ENCODE assay signal across 8 cellular contexts in the genomic region with DNA sequence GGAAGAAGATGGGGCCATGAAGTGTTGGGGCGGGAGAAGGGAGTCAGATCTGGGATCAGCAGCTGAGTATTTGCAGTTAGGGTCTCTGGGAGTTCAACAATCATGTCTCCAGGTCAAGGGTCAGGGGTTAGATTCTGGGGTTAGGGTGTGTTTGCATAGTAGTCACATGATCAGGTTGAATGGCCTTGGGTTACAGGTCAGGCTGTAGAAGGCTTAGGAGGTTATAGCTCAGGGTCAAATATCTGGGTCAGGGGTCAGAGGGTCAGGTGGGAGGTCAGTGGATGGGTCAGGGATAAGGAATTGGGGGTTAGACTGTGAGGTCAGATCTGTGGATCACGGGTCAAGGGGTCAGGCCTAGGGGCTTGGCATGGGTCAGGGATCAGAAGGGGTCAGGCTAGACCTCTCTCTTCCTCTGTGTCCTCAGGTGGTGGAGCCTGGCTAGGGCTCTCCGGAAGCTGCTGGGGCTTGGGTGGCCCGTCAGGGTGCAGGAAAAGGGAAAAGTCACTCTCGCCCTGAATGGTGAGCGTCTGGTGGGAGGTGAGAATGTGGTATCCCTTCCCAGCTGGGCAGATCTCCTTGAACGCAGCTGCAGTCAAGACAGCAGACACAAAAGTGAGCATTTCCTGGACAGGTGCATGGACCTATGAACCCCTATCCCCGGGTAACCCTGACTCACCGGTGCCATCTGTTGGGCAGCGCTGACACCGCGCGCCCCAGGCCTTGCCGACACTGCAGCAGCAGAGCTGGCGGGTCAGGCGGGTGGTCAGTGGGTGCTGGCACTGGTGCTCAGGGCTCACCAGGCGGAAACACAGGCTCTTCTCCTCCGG. TPM values are rescaled to one million over a fixed set of nuclear protein-coding genes. Genes with fewer than 3 reads are reported as not detected.
DNase-seq lines count a peak whose midpoint lies in the region; ATAC-seq, FAIRE-seq and TF ChIP-seq lines count a peak whose summit lies in the region.

No MANE protein-coding gene starts in this region.

- no peak overlapping the region for H2BK120ac ChIP-seq in IMR-90 (ENCODE audit: low read depth, low read length)

- CTCF ChIA-PET in IMR-90 (lab: Yijun Ruan, JAX): no interaction called here
- CTCF ChIA-PET in GM12878 (lab: Yijun Ruan, JAX): interaction anchor here (0.6 to 4.7 kb wide), 10 partner anchors 9 to 995 kb away, joined by 3 to 29 read pairs (median 4); a partner anchor contains a TSS

- peaks cover 16 to 35% of the 10 kb centered on the region in 2 experiments for H3K79me1 ChIP-seq in IMR-90 (ENCODE audit: low read depth in 1 of 2, low read length in 2 of 2)

- 84% methylated on average over 11 of the region's 18 CpGs; no CpG with 5 or more reads in 1 of the 2 experiments for whole genome bisulfite sequencing in IMR-90 (ENCODE audit: extremely low coverage in 2 of 2, insufficient read length in 1 of 2), 2 experiments
- 23% methylated on average over 18 of the region's 18 CpGs for WGBS in GM12878 (ENCODE audit: insufficient coverage, insufficient replicate concordance, low lambda C conversion rate, missing lambda C conversion rate)
- 37% methylated on average over 3 of the region's 18 CpGs for WGBS in right lobe of liver (ENCODE audit: insufficient coverage, low coverage, low lambda C conversion rate, missing lambda C conversion rate)

- H3K9me1 ChIP-seq in IMR-90 (ENCODE audit: insufficient read depth, low read length): peaks cover 11% of the 10 kb centered on the region

- H3K27me3 Mint-ChIP-seq in type B pancreatic cell: peaks cover 12% of the 10 kb centered on the region

- H3K4me1 ChIP-seq in IMR-90 (ENCODE audit: control insufficient read depth, insufficient read depth, low read length) (peaks cover 16% of the 10 kb centered on the region), GM12878 (ENCODE audit: control insufficient read depth, insufficient read depth, low read length) (peaks cover 17% of the 10 kb centered on the region), right lobe of liver (peaks cover 0 to 25% (median 4%) of the 10 kb centered on the region in 4 donors)

- no peak overlapping the region for H4K91ac ChIP-seq in IMR-90 (ENCODE audit: insufficient read depth, low read depth, low read length)

- H2AFZ ChIP-seq in IMR-90 (replicated peaks; ENCODE audit: low read length, poor library complexity): no peak overlapping the region
- peak overlapping the region; percentile 31; the same call in 1 of the 2 replicates for H2AFZ ChIP-seq in GM12878 (ENCODE audit: control insufficient read depth, low read depth, low read length)

- POLR2A ChIA-PET in IMR-90 (lab: Charles Lee; ENCODE audit: unreplicated experiment): no interaction called here
- POLR2A ChIA-PET in GM12878 (lab: Charles Lee): interaction anchor here (0.5 to 1.2 kb wide), 2 partner anchors 12 to 135 kb away, joined by 3 read pairs; no protein-coding TSS in a partner anchor

- H3K4ac ChIP-seq in IMR-90 (ENCODE audit: low read depth, low read length): no peak overlapping the region

- intact Hi-C loops in IMR-90 (cut with micrococcal nuclease): no loop called here
- intact Hi-C loops in GM12878 (cut with micrococcal nuclease; ENCODE audit: unreplicated experiment): no loop called here
- intact Hi-C loops in right lobe of liver (cut with DNase I): no loop called here

- H3K27ac Mint-ChIP-seq in type B pancreatic cell: peak overlapping the region; percentile 63

- TF ChIP-seq CTCF in IMR-90 (conservative IDR thresholded peaks at IDR 0.05; ENCODE audit: low read depth, low read length) (peak; percentile 34; the same call in 1 of the 2 replicates), GM12878 (IDR thresholded peaks at IDR 0.05 in 2 of 3, conservative IDR thresholded peaks at IDR 0.05 in 1 of 3; ENCODE audit: control insufficient read depth in 2 of 3, extremely low read depth in 1 of 3, insufficient read depth in 1 of 3, low read depth in 3 of 3, low read length in 3 of 3) (peak; percentile 69 to 75 (median 69)), right lobe of liver (IDR thresholded peaks at IDR 0.05) (peak; percentile 36 to 66 (median 40)), type B pancreatic cell (conservative IDR thresholded peaks at IDR 0.05) (peak; percentile 56)

- RAD21 ChIA-PET in GM12878 (lab: Charles Lee; ENCODE audit: unreplicated experiment): interaction anchor here (0.5 to 2.9 kb wide), 3 partner anchors 11 to 15 kb away, joined by 3 to 19 read pairs (median 4); no protein-coding TSS in a partner anchor

- H4K20me1 ChIP-seq in IMR-90 (ENCODE audit: insufficient read depth, low read length) (peaks cover 19% of the 10 kb centered on the region), GM12878 (ENCODE audit: control insufficient read depth, insufficient read depth) (no peaks in the 10 kb centered on the region)

- no peak overlapping the region for H2BK5ac ChIP-seq in IMR-90 (ENCODE audit: low read depth, low read length, poor library complexity, severe bottlenecking)

- H3K4me3 ChIP-seq in IMR-90 (ENCODE audit: insufficient read depth, low read depth, low read length) (no peak overlapping the region), GM12878 (no peak overlapping the region), right lobe of liver (peak overlapping the region in 2 of 3 donors; percentile 29 to 48)

- peaks cover 14% of the 10 kb centered on the region for H3K36me3 Mint-ChIP-seq in type B pancreatic cell

- H3K4me1 Mint-ChIP-seq in type B pancreatic cell (ENCODE audit: unreplicated experiment): peaks cover 47% of the 10 kb centered on the region

- H3K36me3 ChIP-seq in IMR-90 (ENCODE audit: control insufficient read depth, insufficient read depth, low read length): peaks cover 36% of the 10 kb centered on the region
- no peaks in the 10 kb centered on the region for H3K36me3 ChIP-seq in GM12878 (ENCODE audit: control insufficient read depth in 2 of 2, insufficient read depth in 2 of 2, low read length in 1 of 2)
- no peaks in the 10 kb centered on the region for H3K36me3 ChIP-seq in right lobe of liver

- DNase-seq in NK-92 treated with Interleukin-12 subunit alpha and Interleukin-12 subunit beta, amount 100 ng/mL, for 24 hours (lab: John Stamatoyannopoulos, UW): peak; percentile 57
- no peak for DNase-seq in NK-92 (lab: John Stamatoyannopoulos, UW; ENCODE audit: unreplicated experiment)
- peak; percentile 22 for DNase-seq in IMR-90
- peak; percentile 64 to 76 for DNase-seq in SHP77 (lab: John Stamatoyannopoulos, UW)
- no peak for DNase-seq in GM12878 (ENCODE audit: low read depth, low spot score)
- DNase-seq in right lobe of liver: peak; percentile 78 to 85 (median 80)
- DNase-seq in type B pancreatic cell (ENCODE audit: extremely low spot score, unreplicated experiment): no peak

- peak overlapping the region; percentile 66 for H3K4me3 Mint-ChIP-seq in type B pancreatic cell

- no peak overlapping the region for H4K5ac ChIP-seq in IMR-90 (ENCODE audit: low read depth, low read length)

- no peak overlapping the region for H2AK5ac ChIP-seq in IMR-90 (ENCODE audit: low read depth, low read length)

- H2BK20ac ChIP-seq in IMR-90 (ENCODE audit: low read depth, low read length): no peak overlapping the region

- BruUV-seq in IMR-90 (replicated peaks; lab: Mats Ljungman, UMichigan): no TSS peak
- BruUV-seq in GM12878 (replicated peaks; lab: Mats Ljungman, UMichigan): no TSS peak

- TF ChIP-seq POLR2A in IMR-90 (IDR thresholded peaks at IDR 0.05; ENCODE audit: low read depth, low read length) (no peak), GM12878 (IDR thresholded peaks at IDR 0.05; ENCODE audit: low read depth, low read length) (0 out of 2 replicates have a peak, but pooled peaks have one; percentile 19), right lobe of liver (IDR thresholded peaks at IDR 0.05) (no peak)

- H3K14ac ChIP-seq in IMR-90 (replicated peaks; ENCODE audit: low read depth, low read length): no peak overlapping the region

- H3K18ac ChIP-seq in IMR-90 (ENCODE audit: low read depth, low read length): no peak overlapping the region

- peak; percentile 84 for FAIRE-seq in GM12878 (lab: Jason Lieb, UNC)

- H2AK9ac ChIP-seq in IMR-90 (replicated peaks; ENCODE audit: low read depth, low read length, poor library complexity): no peak overlapping the region

- no peak overlapping the region for H3K23ac ChIP-seq in IMR-90 (ENCODE audit: low read depth, low read length)

- in situ Hi-C loops in IMR-90 (cut with MboI; ENCODE audit: low sequenced_read_pairs): no loop called here
- in situ Hi-C loops in GM12878 (cut with MboI): no loop called here

- no peak overlapping the region for H3K56ac ChIP-seq in IMR-90 (ENCODE audit: extremely low read depth, insufficient read depth, low read length)

- no peaks in the 10 kb centered on the region for H3K9me3 Mint-ChIP-seq in type B pancreatic cell

- H2BK15ac ChIP-seq in IMR-90 (ENCODE audit: low read depth, low read length): no peak overlapping the region

- TF ChIP-seq RAD21 in IMR-90 (IDR thresholded peaks at IDR 0.05; ENCODE audit: low read length) (no peak), GM12878 (IDR thresholded peaks at IDR 0.05; ENCODE audit: insufficient read depth, low read depth, low read length) (peak; percentile 39)

- H3K9me3 ChIP-seq in IMR-90 (ENCODE audit: control insufficient read depth, insufficient read depth, low read length): no peaks in the 10 kb centered on the region
- H3K9me3 ChIP-seq in GM12878 (replicated peaks; ENCODE audit: control insufficient read depth, insufficient read depth, low read length): no peaks in the 10 kb centered on the region
- no peaks in the 10 kb centered on the region for H3K9me3 ChIP-seq in right lobe of liver

- dilution Hi-C loops in IMR-90 (cut with HindIII; ENCODE audit: low sequenced_read_pairs, unreplicated experiment): no loop called here

- no peak overlapping the region for H3K9ac ChIP-seq in IMR-90 (ENCODE audit: low read depth, low read length)
- no peak overlapping the region for H3K9ac ChIP-seq in GM12878 (ENCODE audit: control insufficient read depth, insufficient read depth, low read length)

- ATAC-seq in IMR-90 (ENCODE audit: low read depth): no peak
- ATAC-seq in GM12878: peak; percentile 90
- peak; percentile 53 to 74 (median 68) for ATAC-seq in right lobe of liver
- ATAC-seq in GM19455 (IDR thresholded peaks at IDR 0.05; ENCODE audit: unreplicated experiment): no peak

- TF ChIP-seq EP300 in GM12878 (IDR thresholded peaks at IDR 0.05; ENCODE audit: borderline replicate concordance in 1 of 2, control insufficient read depth in 1 of 2, low read depth in 2 of 2, low read length in 2 of 2): no peak

- no peaks in the 10 kb centered on the region for H3K79me2 ChIP-seq in GM12878 (ENCODE audit: control insufficient read depth, insufficient read depth, low read length)

- no peaks in the 10 kb centered on the region for H3K27me3 ChIP-seq in IMR-90 (ENCODE audit: control insufficient read depth, insufficient read depth, low read length)
- no peaks in the 10 kb centered on the region for H3K27me3 ChIP-seq in GM12878 (replicated peaks in 1 of 2; ENCODE audit: control insufficient read depth in 2 of 2, insufficient read depth in 2 of 2, low read length in 1 of 2)
- H3K27me3 ChIP-seq in right lobe of liver: no peaks in the 10 kb centered on the region

- H3K27ac ChIP-seq in IMR-90 (ENCODE audit: insufficient read depth, low read length): no peak overlapping the region
- no peak overlapping the region for H3K27ac ChIP-seq in GM12878 (ENCODE audit: control insufficient read depth, insufficient read depth)
- H3K27ac ChIP-seq in right lobe of liver: peak overlapping the region; percentile 33 to 91 (median 65)

- SMC1A ChIA-PET in GM12878 (lab: Charles Lee; ENCODE audit: uncharacterized antibody, unreplicated experiment): interaction anchor here (0.7 to 2.8 kb wide), 2 partner anchors 11 to 174 kb away, joined by 3 to 11 read pairs; no protein-coding TSS in a partner anchor

- H4K8ac ChIP-seq in IMR-90 (ENCODE audit: low read depth in 2 of 2, low read length in 2 of 2): no peak overlapping the region

- H3K4me2 ChIP-seq in IMR-90 (ENCODE audit: low read depth, low read length): no peak overlapping the region
- no peak overlapping the region for H3K4me2 ChIP-seq in GM12878 (ENCODE audit: control insufficient read depth, insufficient read depth)

RNA-seq across cellular contexts. Expression of a gene that starts 6.4 kb away (rescaled TPM):
- 6.6 and 8.3 TPM in 2 replicates for total RNA-seq in IMR-90 (2012; rRNA removed)
- 145 and 216 TPM in 2 replicates for polyA plus RNA-seq in IMR-90 (2012; rRNA removed)
- 229 and 255 TPM in 2 replicates for polyA plus RNA-seq in IMR-90 (2012; cell fraction: cytosol; rRNA removed)
- 685 and 1,572 TPM in 2 replicates for polyA plus RNA-seq in IMR-90 (2012; cell fraction: nucleus; rRNA removed; ENCODE audit: low replicate concordance)
- total RNA-seq in GM12878 (2013; cell fraction: nucleolus; rRNA removed): 8.6 and 11.6 TPM in 2 replicates
- 8.5 and 9.0 TPM in 2 replicates for total RNA-seq in GM12878 (2014; rRNA removed)
- 1.2 and 2.2 TPM in 2 replicates for total RNA-seq in GM12878 (2014; rRNA removed; fragmentation: Illumina TruSeq; extraction: Trizol)
- total RNA-seq in GM12878 (2021): 8.0 and 9.0 TPM in 2 replicates
- polyA plus RNA-seq in GM12878 (2011; ENCODE audit: low read depth): 12.8 TPM
- 3.1 and 7.0 TPM in 2 replicates for polyA plus RNA-seq in GM12878 (2011; rRNA removed)
- 14.4 and 24.0 TPM in 2 replicates for polyA plus RNA-seq in GM12878 (2011; cell fraction: cytosol; rRNA removed)
- polyA plus RNA-seq in GM12878 (2011; cell fraction: nucleus; rRNA removed): 47.3 and 52.7 TPM in 2 replicates
- polyA plus RNA-seq in GM12878 (2012): 15.6 and 16.4 TPM in 2 replicates
- 1.00 and 2.3 TPM in 2 replicates for polyA plus RNA-seq in GM12878 (2014; fragmentation: Illumina TruSeq; extraction: Trizol)
- polyA plus RNA-seq in GM12878 (2014; fragmentation: Nextera tagmentation; extraction: Ambion mirVana): not detected
- polyA plus RNA-seq in GM12878 (2014; rRNA removed): 12.2 and 14.7 TPM in 2 replicates
- 1 to 10 TPM; 4.0 to 5.5 TPM for polyA plus RNA-seq in GM12878 (2016; fragmentation: Nextera tagmentation; extraction: Ambion mirVana)
- 3.8 and 4.7 TPM in 2 replicates for polyA minus RNA-seq in GM12878 (2011; rRNA and poly(A)+ RNA removed)
- 5.6 and 6.7 TPM in 2 replicates for polyA minus RNA-seq in GM12878 (2011; cell fraction: cytosol; rRNA and poly(A)+ RNA removed)
- polyA minus RNA-seq in GM12878 (2011; cell fraction: nucleus; rRNA and poly(A)+ RNA removed): 6.6 and 12.8 TPM in 2 replicates
- total RNA-seq in right lobe of liver: 10 to 100 TPM; 26.6 to 94.1 (median 46.8) TPM
- total RNA-seq in type B pancreatic cell (ENCODE audit: low replicate concordance): 71.8 and 74.1 TPM in 2 replicates

RNA-seq across cellular contexts. Expression of a gene that starts 18.5 kb away (rescaled TPM):
- total RNA-seq in IMR-90 (2012; rRNA removed) (69.7 and 75.6 TPM in 2 replicates), GM12878 (2014; rRNA removed) (71.3 and 77.0 TPM in 2 replicates), GM12878 (2014; rRNA removed; fragmentation: Illumina TruSeq; extraction: Trizol) (20.0 and 24.8 TPM in 2 replicates), GM12878 (2021) (62.0 and 63.3 TPM in 2 replicates), right lobe of liver (10 to 100 TPM; 11.6 to 43.2 (median 16.5) TPM), type B pancreatic cell (ENCODE audit: low replicate concordance) (32.2 and 33.9 TPM in 2 replicates)
- polyA plus RNA-seq in IMR-90 (2012; rRNA removed) (90.3 and 113 TPM in 2 replicates), GM12878 (2011; rRNA removed) (13.4 and 32.2 TPM in 2 replicates), GM12878 (2014; fragmentation: Illumina TruSeq; extraction: Trizol) (1.2 and 7.9 TPM in 2 replicates), GM12878 (2014; fragmentation: Nextera tagmentation; extraction: Ambion mirVana) (10 to 100 TPM; 14.8 to 48.7 TPM), GM12878 (2014; rRNA removed) (74.8 and 79.0 TPM in 2 replicates), GM12878 (2016; fragmentation: Nextera tagmentation; extraction: Ambion mirVana) (100 to 1,000 TPM; 107 to 111 TPM)
- 68.6 and 112 TPM in 2 replicates for polyA plus RNA-seq in IMR-90 (2012; cell fraction: cytosol; rRNA removed)
- 56.1 and 132 TPM in 2 replicates for polyA plus RNA-seq in IMR-90 (2012; cell fraction: nucleus; rRNA removed; ENCODE audit: low replicate concordance)
- 31.8 and 42.8 TPM in 2 replicates for total RNA-seq in GM12878 (2013; cell fraction: nucleolus; rRNA removed)
- polyA plus RNA-seq in GM12878 (2011; ENCODE audit: low read depth): 35.6 TPM
- polyA plus RNA-seq in GM12878 (2011; cell fraction: cytosol; rRNA removed): 60.6 and 85.4 TPM in 2 replicates
- 70.4 and 75.4 TPM in 2 replicates for polyA plus RNA-seq in GM12878 (2011; cell fraction: nucleus; rRNA removed)
- 43.7 and 53.4 TPM in 2 replicates for polyA plus RNA-seq in GM12878 (2012)
- polyA minus RNA-seq in GM12878 (2011; rRNA and poly(A)+ RNA removed): 5.0 and 12.2 TPM in 2 replicates
- 5.8 and 6.9 TPM in 2 replicates for polyA minus RNA-seq in GM12878 (2011; cell fraction: cytosol; rRNA and poly(A)+ RNA removed)
- 32.3 and 48.6 TPM in 2 replicates for polyA minus RNA-seq in GM12878 (2011; cell fraction: nucleus; rRNA and poly(A)+ RNA removed)

RNA-seq across cellular contexts. Expression of a gene that starts 20.6 kb away (rescaled TPM):
- total RNA-seq in IMR-90 (2012; rRNA removed) (12.0 and 14.2 TPM in 2 replicates), GM12878 (2014; rRNA removed) (26.2 and 32.0 TPM in 2 replicates), GM12878 (2014; rRNA removed; fragmentation: Illumina TruSeq; extraction: Trizol) (7.2 and 10.4 TPM in 2 replicates), GM12878 (2021) (28.5 and 29.6 TPM in 2 replicates), right lobe of liver (10 to 100 TPM; 12.8 to 20.6 (median 14.6) TPM), type B pancreatic cell (ENCODE audit: low replicate concordance) (55.7 and 56.1 TPM in 2 replicates)
- polyA plus RNA-seq in IMR-90 (2012; rRNA removed) (65.5 and 86.6 TPM in 2 replicates), GM12878 (2011; rRNA removed) (3.6 and 8.0 TPM in 2 replicates), GM12878 (2014; fragmentation: Illumina TruSeq; extraction: Trizol) (0.74 and 9.1 TPM in 2 replicates), GM12878 (2014; fragmentation: Nextera tagmentation; extraction: Ambion mirVana) (1 to 10 TPM in 1 of 2 experiments, under 1 TPM in 1; 0.34 to 2.2 TPM), GM12878 (2014; rRNA removed) (36.7 and 50.7 TPM in 2 replicates), GM12878 (2016; fragmentation: Nextera tagmentation; extraction: Ambion mirVana) (10 to 100 TPM in 1 of 2 experiments, 1 to 10 TPM in 1; 2.8 to 26.6 TPM)
- 20.7 and 84.1 TPM in 2 replicates for polyA plus RNA-seq in IMR-90 (2012; cell fraction: cytosol; rRNA removed)
- polyA plus RNA-seq in IMR-90 (2012; cell fraction: nucleus; rRNA removed; ENCODE audit: low replicate concordance): 26.4 and 80.1 TPM in 2 replicates
- 6.1 and 7.8 TPM in 2 replicates for total RNA-seq in GM12878 (2013; cell fraction: nucleolus; rRNA removed)
- polyA plus RNA-seq in GM12878 (2011; ENCODE audit: low read depth): 4.4 TPM
- polyA plus RNA-seq in GM12878 (2011; cell fraction: cytosol; rRNA removed): 16.4 and 28.8 TPM in 2 replicates
- 29.2 and 30.4 TPM in 2 replicates for polyA plus RNA-seq in GM12878 (2011; cell fraction: nucleus; rRNA removed)
- 11.8 and 13.3 TPM in 2 replicates for polyA plus RNA-seq in GM12878 (2012)
- 4.4 and 9.6 TPM in 2 replicates for polyA minus RNA-seq in GM12878 (2011; rRNA and poly(A)+ RNA removed)
- polyA minus RNA-seq in GM12878 (2011; cell fraction: cytosol; rRNA and poly(A)+ RNA removed): 4.0 and 5.7 TPM in 2 replicates
- 16.1 and 24.5 TPM in 2 replicates for polyA minus RNA-seq in GM12878 (2011; cell fraction: nucleus; rRNA and poly(A)+ RNA removed)

RNA-seq across cellular contexts. Expression of a gene that starts 24.1 kb away (rescaled TPM):
- total RNA-seq in IMR-90 (2012; rRNA removed) (10.0 and 13.3 TPM in 2 replicates), GM12878 (2014; rRNA removed) (63.3 and 74.6 TPM in 2 replicates), GM12878 (2014; rRNA removed; fragmentation: Illumina TruSeq; extraction: Trizol) (32.9 and 37.1 TPM in 2 replicates), GM12878 (2021) (90.7 and 92.7 TPM in 2 replicates), right lobe of liver (10 to 100 TPM; 10.0 to 29.9 (median 13.7) TPM), type B pancreatic cell (ENCODE audit: low replicate concordance) (10.9 and 14.7 TPM in 2 replicates)
- polyA plus RNA-seq in IMR-90 (2012; rRNA removed) (27.4 and 29.0 TPM in 2 replicates), GM12878 (2011; rRNA removed) (21.5 and 28.4 TPM in 2 replicates), GM12878 (2014; fragmentation: Illumina TruSeq; extraction: Trizol) (34.3 and 39.8 TPM in 2 replicates), GM12878 (2014; fragmentation: Nextera tagmentation; extraction: Ambion mirVana) (under 1 TPM; 0.06 to 0.09 TPM), GM12878 (2014; rRNA removed) (99.4 and 117 TPM in 2 replicates), GM12878 (2016; fragmentation: Nextera tagmentation; extraction: Ambion mirVana) (10 to 100 TPM; 15.5 to 18.9 TPM)
- polyA plus RNA-seq in IMR-90 (2012; cell fraction: cytosol; rRNA removed): 13.2 and 27.4 TPM in 2 replicates
- polyA plus RNA-seq in IMR-90 (2012; cell fraction: nucleus; rRNA removed; ENCODE audit: low replicate concordance): 82.3 and 155 TPM in 2 replicates
- total RNA-seq in GM12878 (2013; cell fraction: nucleolus; rRNA removed): 101 and 114 TPM in 2 replicates
- 22.5 TPM for polyA plus RNA-seq in GM12878 (2011; ENCODE audit: low read depth)
- 37.0 and 59.7 TPM in 2 replicates for polyA plus RNA-seq in GM12878 (2011; cell fraction: cytosol; rRNA removed)
- polyA plus RNA-seq in GM12878 (2011; cell fraction: nucleus; rRNA removed): 195 and 323 TPM in 2 replicates
- polyA plus RNA-seq in GM12878 (2012): 52.1 and 68.8 TPM in 2 replicates
- polyA minus RNA-seq in GM12878 (2011; rRNA and poly(A)+ RNA removed): 22.7 and 40.4 TPM in 2 replicates
- 33.2 and 33.8 TPM in 2 replicates for polyA minus RNA-seq in GM12878 (2011; cell fraction: cytosol; rRNA and poly(A)+ RNA removed)
- 24.8 and 46.7 TPM in 2 replicates for polyA minus RNA-seq in GM12878 (2011; cell fraction: nucleus; rRNA and poly(A)+ RNA removed)

RNA-seq across cellular contexts. Expression of a gene that starts 26.9 kb away (rescaled TPM):
- 95.8 and 96.4 TPM in 2 replicates for total RNA-seq in IMR-90 (2012; rRNA removed)
- polyA plus RNA-seq in IMR-90 (2012; rRNA removed): 150 and 172 TPM in 2 replicates
- polyA plus RNA-seq in IMR-90 (2012; cell fraction: cytosol; rRNA removed): 166 and 172 TPM in 2 replicates
- 173 and 359 TPM in 2 replicates for polyA plus RNA-seq in IMR-90 (2012; cell fraction: nucleus; rRNA removed; ENCODE audit: low replicate concordance)
- 28.9 and 34.4 TPM in 2 replicates for total RNA-seq in GM12878 (2013; cell fraction: nucleolus; rRNA removed)
- 75.1 and 82.7 TPM in 2 replicates for total RNA-seq in GM12878 (2014; rRNA removed)
- 25.9 and 29.3 TPM in 2 replicates for total RNA-seq in GM12878 (2014; rRNA removed; fragmentation: Illumina TruSeq; extraction: Trizol)
- total RNA-seq in GM12878 (2021): 66.7 and 67.8 TPM in 2 replicates
- polyA plus RNA-seq in GM12878 (2011; ENCODE audit: low read depth): 16.4 TPM
- polyA plus RNA-seq in GM12878 (2011; rRNA removed): 17.8 and 43.1 TPM in 2 replicates
- polyA plus RNA-seq in GM12878 (2011; cell fraction: cytosol; rRNA removed): 88.7 and 112 TPM in 2 replicates
- 114 and 150 TPM in 2 replicates for polyA plus RNA-seq in GM12878 (2011; cell fraction: nucleus; rRNA removed)
- 35.1 and 36.8 TPM in 2 replicates for polyA plus RNA-seq in GM12878 (2012)
- polyA plus RNA-seq in GM12878 (2014; fragmentation: Illumina TruSeq; extraction: Trizol): 6.9 and 32.5 TPM in 2 replicates
- polyA plus RNA-seq in GM12878 (2014; fragmentation: Nextera tagmentation; extraction: Ambion mirVana): 1 to 10 TPM in 1 of 2 experiments, under 1 TPM in 1; 0.80 to 6.3 TPM
- polyA plus RNA-seq in GM12878 (2014; rRNA removed): 68.0 and 74.6 TPM in 2 replicates
- polyA plus RNA-seq in GM12878 (2016; fragmentation: Nextera tagmentation; extraction: Ambion mirVana): 10 to 100 TPM; 59.2 to 65.4 TPM
- 43.5 and 70.6 TPM in 2 replicates for polyA minus RNA-seq in GM12878 (2011; rRNA and poly(A)+ RNA removed)
- polyA minus RNA-seq in GM12878 (2011; cell fraction: cytosol; rRNA and poly(A)+ RNA removed): 23.4 and 34.6 TPM in 2 replicates
- 16.7 and 26.3 TPM in 2 replicates for polyA minus RNA-seq in GM12878 (2011; cell fraction: nucleus; rRNA and poly(A)+ RNA removed)
- 10 to 100 TPM; 51.3 to 82.3 (median 57.0) TPM for total RNA-seq in right lobe of liver
- 79.4 and 80.4 TPM in 2 replicates for total RNA-seq in type B pancreatic cell (ENCODE audit: low replicate concordance)

Comparison
In these comparisons a context has a peak if more than half of its experiments do, and no peak if none do; other contexts are left out.
1. DNase-seq: peak in NK-92 treated with Interleukin-12 subunit alpha and Interleukin-12 subunit beta, amount 100 ng/mL, for 24 hours (single experiment), IMR-90 (single experiment), SHP77 (2 of 2) and right lobe of liver (3 of 3); none in NK-92 (single experiment), GM12878 (single experiment) and type B pancreatic cell (single experiment).
2. ATAC-seq: peak in GM12878 (single experiment) and right lobe of liver (4 of 4); none in IMR-90 (single experiment) and GM19455 (single experiment).
3. H3K27ac ChIP-seq: peak in right lobe of liver (3 of 3); none in IMR-90 (single experiment) and GM12878 (single experiment).
4. H3K4me3 ChIP-seq: peak in right lobe of liver (2 of 3); none in IMR-90 (single experiment) and GM12878 (single experiment).
5. Peak in every context shown above with its lines, with median percentiles within 50 percentile points of each other: CTCF ChIP-seq.